In genomic region chr15:100170673-100171210, GRCh38 we compare ENCODE assay signal across 23 cellular contexts.
A peak's percentile ranks its signal among the peaks of the same experiment; 100 is the strongest.
DNase-seq lines count a peak whose midpoint lies in the region; ATAC-seq and TF ChIP-seq lines count a peak whose summit lies in the region.
"Had no signal": no experiment of that assay in that cellular context is flagged by ENCODE, and none has a peak within 500 bp of the region (broad histone marks: within the 10 kb centered on the region; RNA-seq: fewer than 3 reads in every experiment).

No MANE protein-coding gene starts in this region.

- in situ Hi-C loops in mammary epithelial cell (cut with MboI; ENCODE audit: low sequenced_read_pairs in 2 of 2): no loop called here

- H3K4me1 Mint-ChIP-seq in immature natural killer cell: peaks cover 4 to 11% of the 10 kb centered on the region in 2 donors
- H3K4me1 Mint-ChIP-seq: memory B cell, natural killer cell had no signal

- no peak overlapping the region for H3K4me3 Mint-ChIP-seq in immature natural killer cell
- H3K4me3 Mint-ChIP-seq: memory B cell, natural killer cell had no signal

- dilution Hi-C loops in mammary epithelial cell (cut with HindIII; ENCODE audit: low sequenced_read_pairs): no loop called here

- peak overlapping the region; percentile 5 to 18 for H3K27ac ChIP-seq in breast epithelium
- no peak overlapping the region for H3K27ac ChIP-seq in mammary epithelial cell (ENCODE audit: insufficient read depth, low read depth, low read length)
- H3K27ac ChIP-seq in caudate nucleus (ENCODE audit: low read depth, low read length): peak overlapping the region; percentile 49
- H3K27ac ChIP-seq in testis: peak overlapping the region; percentile 13 to 63
- H3K27ac ChIP-seq: heart left ventricle, SK-N-MC had no signal

- H3K79me2 ChIP-seq in mammary epithelial cell (ENCODE audit: insufficient read depth, low read length): no peaks in the 10 kb centered on the region

- intact Hi-C loops in breast epithelium (cut with DNase I; ENCODE audit: low total_unique reads) (no loop called here), mammary epithelial cell (cut with micrococcal nuclease) (no loop called here), testis (cut with DNase I; ENCODE audit: low total_unique reads) (no loop called here)

- TF ChIP-seq POLR2A in breast epithelium (IDR thresholded peaks at IDR 0.05) (no peak), testis (IDR thresholded peaks at IDR 0.05) (no peak)

- H3K36me3 ChIP-seq in breast epithelium (no peaks in the 10 kb centered on the region), mammary epithelial cell (ENCODE audit: insufficient read depth, low read length) (no peaks in the 10 kb centered on the region), testis (ENCODE audit: low read depth, missing control alignments) (no peaks in the 10 kb centered on the region)
- H3K36me3 ChIP-seq: heart left ventricle had no signal

- no peaks in the 10 kb centered on the region for H3K27me3 ChIP-seq in breast epithelium
- no peaks in the 10 kb centered on the region for H3K27me3 ChIP-seq in mammary epithelial cell (ENCODE audit: insufficient read depth, low read length)
- no peaks in the 10 kb centered on the region for H3K27me3 ChIP-seq in testis
- H3K27me3 ChIP-seq: heart left ventricle had no signal

- ATAC-seq in HG03097 (IDR thresholded peaks at IDR 0.05; ENCODE audit: low FRiP score, unreplicated experiment): peak; percentile 11
- ATAC-seq: heart left ventricle, HepG2, Panc1 had no signal

- DNase-seq in breast epithelium (ENCODE audit: low spot score in 2 of 2) (no peak), mammary epithelial cell (no peak), caudate nucleus (lab: John Stamatoyannopoulos, UW) (peak in 2 of 61 donors; percentile 11 to 28), testis (no peak), NCI-H748 (lab: John Stamatoyannopoulos, UW; ENCODE audit: unreplicated experiment) (no peak), immature natural killer cell (no peak), DMS53 (lab: John Stamatoyannopoulos, UW) (no peak)
- DNase-seq: activated CD4-positive, alpha-beta T cell treated with anti-CD3 and anti-CD28 coated beads for 4 hours; amygdala; central memory CD4-positive, alpha-beta T cell; DND-41; effector CD8-positive, alpha-beta T cell; heart left ventricle; natural killer cell; NCI-H1436 treated with DMSO at 0.1 percent for 48 hours; NCI-H82; substantia nigra had no signal

- H4K20me1 ChIP-seq in mammary epithelial cell (ENCODE audit: insufficient read depth, low read length): no peaks in the 10 kb centered on the region

- WGBS in mammary epithelial cell (ENCODE audit: low coverage, missing lambda C conversion rate): 58% methylated on average over 2 of the region's 2 CpGs
- WGBS in testis, 2 donors: 68 to 82% methylated on average over 2 of the region's 2 CpGs

- H3K27ac Mint-ChIP-seq in immature natural killer cell: peak overlapping the region in 2 of 6 donors; percentile 45 to 49
- H3K27ac Mint-ChIP-seq: memory B cell, natural killer cell had no signal

- no TSS peak for BruUV-seq in mammary epithelial cell (replicated peaks; lab: Mats Ljungman, UMichigan)

- peaks cover 0 to 6% (median 0%) of the 10 kb centered on the region in 3 donors for H3K27me3 Mint-ChIP-seq in immature natural killer cell (ENCODE audit: low read depth in 3 of 3)
- H3K27me3 Mint-ChIP-seq: CD4-positive, alpha-beta memory T cell; memory B cell had no signal

- TF ChIP-seq CTCF in breast epithelium (IDR thresholded peaks at IDR 0.05): no peak
- no peak for TF ChIP-seq CTCF in mammary epithelial cell (conservative IDR thresholded peaks at IDR 0.05 in 1 of 2, IDR thresholded peaks at IDR 0.05 in 1 of 2; ENCODE audit: extremely low read depth in 1 of 2, insufficient read depth in 1 of 2, low read depth in 1 of 2, low read length in 2 of 2)
- TF ChIP-seq CTCF in testis (IDR thresholded peaks at IDR 0.05): no peak

- H3K4me3 ChIP-seq in breast epithelium (no peak overlapping the region), mammary epithelial cell (replicated peaks in 1 of 3; ENCODE audit: insufficient read depth in 1 of 3, low read depth in 2 of 3, low read length in 3 of 3) (no peak overlapping the region), testis (no peak overlapping the region)
- H3K4me3 ChIP-seq: heart left ventricle, SK-N-MC had no signal

- no peak overlapping the region for H3K4me2 ChIP-seq in mammary epithelial cell (ENCODE audit: insufficient read depth, low read depth, low read length)

- H3K36me3 Mint-ChIP-seq in immature natural killer cell: no peaks in the 10 kb centered on the region
- H3K36me3 Mint-ChIP-seq: memory B cell, natural killer cell had no signal

- H3K4me1 ChIP-seq in breast epithelium (no peaks in the 10 kb centered on the region), mammary epithelial cell (ENCODE audit: insufficient read depth, low read length) (no peaks in the 10 kb centered on the region), testis (no peaks in the 10 kb centered on the region)

- H2AFZ ChIP-seq in mammary epithelial cell (ENCODE audit: low read depth, low read length): no peak overlapping the region

- H3K9me3 ChIP-seq in breast epithelium (peaks cover 21 to 26% of the 10 kb centered on the region in 2 donors), mammary epithelial cell (replicated peaks; ENCODE audit: insufficient read depth, low read length) (peaks cover 16% of the 10 kb centered on the region), testis (no peaks in the 10 kb centered on the region)

- H3K9ac ChIP-seq in mammary epithelial cell (ENCODE audit: insufficient read depth, low read length): no peak overlapping the region

- peaks cover 0 to 7% (median 0%) of the 10 kb centered on the region in 6 donors for H3K9me3 Mint-ChIP-seq in immature natural killer cell
- H3K9me3 Mint-ChIP-seq: memory B cell, natural killer cell had no signal

- CTCF ChIA-PET in mammary epithelial cell (lab: Charles Lee; ENCODE audit: low non-redundant PET): no interaction called here
